In the genomic region with DNA sequence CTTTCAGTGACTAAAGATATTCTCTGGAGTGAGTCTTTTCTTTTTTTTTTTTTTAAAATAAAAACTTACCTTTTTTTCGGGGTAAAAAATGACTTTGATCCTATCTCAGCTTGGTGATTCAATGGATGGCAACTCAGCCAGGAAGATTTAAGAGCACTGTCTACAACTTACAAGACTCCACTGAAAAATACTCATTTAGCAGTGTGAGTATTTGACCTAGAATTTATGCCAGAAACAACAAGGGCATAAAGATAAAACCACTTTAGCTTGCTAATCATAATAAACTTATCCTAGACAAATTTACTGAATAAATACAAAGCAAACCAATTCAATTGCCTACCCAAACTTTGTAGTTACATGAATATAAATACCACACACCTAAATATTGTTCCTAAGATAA, we compare ENCODE assay signal across 1 cellular context.
TF ChIP-seq lines count a peak whose summit lies in the region.

No MANE protein-coding gene starts in this region.

TF ChIP-seq in HEK293, 187 proteins besides CTCF, POLR2A, EP300 and RAD21 (continued from another document):
- TF ChIP-seq, protein P1, sequence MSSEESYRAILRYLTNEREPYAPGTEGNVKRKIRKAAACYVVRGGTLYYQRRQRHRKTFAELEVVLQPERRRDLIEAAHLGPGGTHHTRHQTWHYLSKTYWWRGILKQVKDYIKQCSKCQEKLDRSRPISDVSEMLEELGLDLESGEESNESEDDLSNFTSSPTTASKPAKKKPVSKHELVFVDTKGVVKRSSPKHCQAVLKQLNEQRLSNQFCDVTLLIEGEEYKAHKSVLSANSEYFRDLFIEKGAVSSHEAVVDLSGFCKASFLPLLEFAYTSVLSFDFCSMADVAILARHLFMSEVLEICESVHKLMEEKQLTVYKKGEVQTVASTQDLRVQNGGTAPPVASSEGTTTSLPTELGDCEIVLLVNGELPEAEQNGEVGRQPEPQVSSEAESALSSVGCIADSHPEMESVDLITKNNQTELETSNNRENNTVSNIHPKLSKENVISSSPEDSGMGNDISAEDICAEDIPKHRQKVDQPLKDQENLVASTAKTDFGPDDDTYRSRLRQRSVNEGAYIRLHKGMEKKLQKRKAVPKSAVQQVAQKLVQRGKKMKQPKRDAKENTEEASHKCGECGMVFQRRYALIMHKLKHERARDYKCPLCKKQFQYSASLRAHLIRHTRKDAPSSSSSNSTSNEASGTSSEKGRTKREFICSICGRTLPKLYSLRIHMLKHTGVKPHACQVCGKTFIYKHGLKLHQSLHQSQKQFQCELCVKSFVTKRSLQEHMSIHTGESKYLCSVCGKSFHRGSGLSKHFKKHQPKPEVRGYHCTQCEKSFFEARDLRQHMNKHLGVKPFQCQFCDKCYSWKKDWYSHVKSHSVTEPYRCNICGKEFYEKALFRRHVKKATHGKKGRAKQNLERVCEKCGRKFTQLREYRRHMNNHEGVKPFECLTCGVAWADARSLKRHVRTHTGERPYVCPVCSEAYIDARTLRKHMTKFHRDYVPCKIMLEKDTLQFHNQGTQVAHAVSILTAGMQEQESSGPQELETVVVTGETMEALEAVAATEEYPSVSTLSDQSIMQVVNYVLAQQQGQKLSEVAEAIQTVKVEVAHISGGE (tag by site-specific recombination; conservative IDR thresholded peaks at IDR 0.05; ENCODE audit: low read depth) = no peak
- no peak for TF ChIP-seq ZNF174 (tag by site-specific recombination; IDR thresholded peaks at IDR 0.05)
- TF ChIP-seq, protein P2, sequence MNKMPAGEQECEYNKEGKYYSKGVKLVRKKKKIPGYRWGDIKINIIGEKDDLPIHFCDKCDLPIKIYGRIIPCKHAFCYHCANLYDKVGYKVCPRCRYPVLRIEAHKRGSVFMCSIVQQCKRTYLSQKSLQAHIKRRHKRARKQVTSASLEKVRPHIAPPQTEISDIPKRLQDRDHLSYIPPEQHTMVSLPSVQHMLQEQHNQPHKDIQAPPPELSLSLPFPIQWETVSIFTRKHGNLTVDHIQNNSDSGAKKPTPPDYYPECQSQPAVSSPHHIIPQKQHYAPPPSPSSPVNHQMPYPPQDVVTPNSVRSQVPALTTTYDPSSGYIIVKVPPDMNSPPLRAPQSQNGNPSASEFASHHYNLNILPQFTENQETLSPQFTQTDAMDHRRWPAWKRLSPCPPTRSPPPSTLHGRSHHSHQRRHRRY (tag by site-specific recombination; IDR thresholded peaks at IDR 0.05) = no peak
- TF ChIP-seq ZFP3 (tag by site-specific recombination; IDR thresholded peaks at IDR 0.05; ENCODE audit: low read depth) = no peak
- no peak for TF ChIP-seq ZBTB7A (tag by site-specific recombination; IDR thresholded peaks at IDR 0.05; ENCODE audit: low read depth)
